Comparison of ENCODE assay signal across 16 cellular contexts in the genomic region with DNA sequence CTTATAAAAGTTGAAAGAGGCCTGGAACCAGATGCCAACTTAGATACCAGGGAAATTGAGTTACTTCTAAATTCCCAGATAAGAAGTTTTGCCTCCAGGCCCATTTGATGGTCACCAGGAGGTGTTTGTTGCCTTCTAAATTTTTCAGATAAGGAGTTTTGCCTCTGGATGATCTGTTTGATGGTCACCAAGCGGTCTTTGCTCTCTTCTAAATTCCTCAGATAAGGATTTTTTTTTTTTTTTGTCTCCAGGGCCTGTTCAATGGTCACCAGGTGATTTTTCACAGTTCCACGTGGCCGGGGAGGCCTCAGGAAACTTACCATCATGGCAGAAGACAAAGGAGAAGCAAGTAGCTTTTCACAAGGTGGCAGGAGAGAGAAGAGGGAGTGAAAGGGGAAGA.
DNase-seq lines count a peak whose midpoint lies in the region; ATAC-seq and TF ChIP-seq lines count a peak whose summit lies in the region.
"Had no signal": no experiment of that assay in that cellular context is flagged by ENCODE, and none has a peak within 500 bp of the region (broad histone marks: within the 10 kb centered on the region; RNA-seq: fewer than 3 reads in every experiment).

No MANE protein-coding gene starts in this region.

- 52% methylated on average over 3 of the region's 3 CpGs; no CpG with 5 or more reads in 1 of the 2 experiments for WGBS in endodermal cell (ENCODE audit: insufficient coverage in 1 of 2, insufficient read length in 1 of 2), 2 experiments
- no CpG with 5 or more reads among the region's 3 CpGs for WGBS in trophoblast cell (ENCODE audit: extremely low coverage, insufficient coverage, insufficient read length)

- no TSS peak for BruUV-seq in Caco-2 (replicated peaks; lab: Mats Ljungman, UMichigan)

- CTCF ChIA-PET in Caco-2 (lab: Charles Lee): no interaction called here

- H3K36me3 ChIP-seq in Caco-2 (ENCODE audit: control insufficient read depth, insufficient read depth, low read length) (no peaks in the 10 kb centered on the region), endodermal cell (ENCODE audit: control insufficient read depth, insufficient read depth, low read length) (no peaks in the 10 kb centered on the region), trophoblast cell (ENCODE audit: control insufficient read depth in 1 of 2, insufficient read depth in 2 of 2, low read length in 2 of 2) (no peaks in the 10 kb centered on the region), breast epithelium (no peaks in the 10 kb centered on the region)

- H3K36me3 Mint-ChIP-seq in Caco-2 (ENCODE audit: insufficient read depth, unreplicated experiment) (peaks cover 24% of the 10 kb centered on the region), endodermal cell (ENCODE audit: low read depth) (no peaks in the 10 kb centered on the region)
- H3K36me3 Mint-ChIP-seq: CD4-positive, alpha-beta memory T cell had no signal

- peak overlapping the region; percentile 56 for H3K4me3 Mint-ChIP-seq in Caco-2 (ENCODE audit: unreplicated experiment)
- H3K4me3 Mint-ChIP-seq in endodermal cell: no peak overlapping the region
- H3K4me3 Mint-ChIP-seq: CD4-positive, alpha-beta memory T cell; GM23338; H9 had no signal

- H2AFZ ChIP-seq in trophoblast cell (ENCODE audit: insufficient read depth, low read length, poor library complexity): no peak overlapping the region
- H2AFZ ChIP-seq: GM23338 had no signal

- H2BK12ac ChIP-seq in trophoblast cell (ENCODE audit: low read length): no peak overlapping the region

- no peak overlapping the region for H2BK120ac ChIP-seq in trophoblast cell (ENCODE audit: insufficient read depth, low read length, poor library complexity)

- H3K4ac ChIP-seq in trophoblast cell (ENCODE audit: low read depth, low read length): no peak overlapping the region

- no peak overlapping the region for H3K4me2 ChIP-seq in trophoblast cell (ENCODE audit: low read length)
- H3K4me2 ChIP-seq: GM23338 had no signal

- H4K91ac ChIP-seq in trophoblast cell (ENCODE audit: low read depth, low read length): no peak overlapping the region

- no peak overlapping the region for H3K27ac ChIP-seq in endodermal cell (ENCODE audit: low read depth, low read length)
- H3K27ac ChIP-seq in trophoblast cell (ENCODE audit: low read depth, low read length): no peak overlapping the region
- no peak overlapping the region for H3K27ac ChIP-seq in breast epithelium

- no peaks in the 10 kb centered on the region for H3K27me3 ChIP-seq in Caco-2 (replicated peaks; ENCODE audit: control insufficient read depth, insufficient read depth, low read length)
- H3K27me3 ChIP-seq in endodermal cell (ENCODE audit: control insufficient read depth, insufficient read depth, low read length, poor library complexity, severe bottlenecking): no peaks in the 10 kb centered on the region
- no peaks in the 10 kb centered on the region for H3K27me3 ChIP-seq in trophoblast cell (ENCODE audit: insufficient read depth, low read length)
- no peaks in the 10 kb centered on the region for H3K27me3 ChIP-seq in breast epithelium

- H2AK5ac ChIP-seq in trophoblast cell (ENCODE audit: low read length): no peak overlapping the region

- H4K8ac ChIP-seq in trophoblast cell (ENCODE audit: low read depth, low read length): no peak overlapping the region

- H3K4me1 ChIP-seq in Caco-2: peaks cover 29% of the 10 kb centered on the region
- H3K4me1 ChIP-seq in endodermal cell (ENCODE audit: control insufficient read depth, insufficient read depth, low read length): no peaks in the 10 kb centered on the region
- no peaks in the 10 kb centered on the region for H3K4me1 ChIP-seq in trophoblast cell (ENCODE audit: control insufficient read depth in 1 of 2, insufficient read depth in 2 of 2, low read length in 2 of 2)
- no peaks in the 10 kb centered on the region for H3K4me1 ChIP-seq in breast epithelium

- no peak overlapping the region for H2BK5ac ChIP-seq in trophoblast cell (ENCODE audit: low read depth, low read length, poor library complexity)

- H3K4me1 Mint-ChIP-seq in Caco-2 (ENCODE audit: low read depth, unreplicated experiment) (peaks cover 10% of the 10 kb centered on the region), endodermal cell (peaks cover 3% of the 10 kb centered on the region)

- H3K27me3 Mint-ChIP-seq in Caco-2 (ENCODE audit: insufficient read depth, unreplicated experiment): no peaks in the 10 kb centered on the region
- no peaks in the 10 kb centered on the region for H3K27me3 Mint-ChIP-seq in endodermal cell (ENCODE audit: insufficient read depth)

- DNase-seq in Caco-2 (peak; percentile 55 to 65), ELF-1 (ENCODE audit: low read depth, low spot score) (peak; percentile 84), endodermal cell (no peak), trophoblast cell (peak; percentile 78 to 89), breast epithelium (ENCODE audit: low spot score in 2 of 2) (no peak)
- DNase-seq: C1 segment of cervical spinal cord; CD4-positive, alpha-beta memory T cell; COR-L47; DMS 273 treated with DMSO at 0.1 percent for 48 hours; DMS79; EL; GF-D8; H9 had no signal

- no peaks in the 10 kb centered on the region for H3K79me2 ChIP-seq in trophoblast cell (ENCODE audit: control insufficient read depth, insufficient read depth, low read length, poor library complexity)

- no peak overlapping the region for H3K14ac ChIP-seq in trophoblast cell (ENCODE audit: low read length)

- H3K9ac ChIP-seq in endodermal cell (ENCODE audit: extremely low read depth, low read length, poor library complexity, severe bottlenecking) (no peak overlapping the region), trophoblast cell (ENCODE audit: low read length) (no peak overlapping the region)

- H3K27ac Mint-ChIP-seq in Caco-2 (ENCODE audit: unreplicated experiment) (peak overlapping the region; percentile 93), endodermal cell (peak overlapping the region; percentile 85)
- H3K27ac Mint-ChIP-seq: GM23338 had no signal

- no peak for ATAC-seq in HG02759 (IDR thresholded peaks at IDR 0.05; ENCODE audit: unreplicated experiment)
- ATAC-seq: GM23338, HCT116 had no signal

- H3K4me3 ChIP-seq in Caco-2 (ENCODE audit: low read depth, low read length) (no peak overlapping the region), endodermal cell (ENCODE audit: low read length) (no peak overlapping the region), trophoblast cell (ENCODE audit: low read depth, low read length) (no peak overlapping the region), breast epithelium (no peak overlapping the region)
- H3K4me3 ChIP-seq: GM23338 had no signal

- no peak for TF ChIP-seq CTCF in Caco-2 (IDR thresholded peaks at IDR 0.05; ENCODE audit: insufficient read depth in 1 of 2, low read depth in 1 of 2, low read length in 1 of 2, severe bottlenecking in 1 of 2, unreplicated experiment in 1 of 2)
- no peak for TF ChIP-seq CTCF in endodermal cell (conservative IDR thresholded peaks at IDR 0.05)
- no peak for TF ChIP-seq CTCF in breast epithelium (IDR thresholded peaks at IDR 0.05)

- POLR2A ChIA-PET in Caco-2 (lab: Charles Lee): no interaction called here

- H4K12ac ChIP-seq in trophoblast cell (ENCODE audit: low read depth, low read length): no peak overlapping the region

- H3K23ac ChIP-seq in trophoblast cell (ENCODE audit: low read length): no peak overlapping the region

- no peak overlapping the region for H3K18ac ChIP-seq in trophoblast cell (ENCODE audit: low read length)

- H3K9me3 Mint-ChIP-seq in Caco-2 (ENCODE audit: unreplicated experiment): peaks cover 15% of the 10 kb centered on the region
- peaks cover 59% of the 10 kb centered on the region for H3K9me3 Mint-ChIP-seq in endodermal cell

- intact Hi-C loops in Caco-2 (cut with micrococcal nuclease; ENCODE audit: unreplicated experiment) (loop anchor here (2.0 kb wide), 2 partner anchors 37 to 123 kb away; no protein-coding TSS in a partner anchor), breast epithelium (cut with DNase I; ENCODE audit: low total_unique reads) (no loop called here)

- no peaks in the 10 kb centered on the region for H3K79me1 ChIP-seq in trophoblast cell (ENCODE audit: low read length)

- no peak for TF ChIP-seq POLR2A in breast epithelium (IDR thresholded peaks at IDR 0.05)

- H3K9me3 ChIP-seq in Caco-2: peaks cover 18% of the 10 kb centered on the region
- no peaks in the 10 kb centered on the region for H3K9me3 ChIP-seq in endodermal cell (ENCODE audit: control insufficient read depth, low read length)
- H3K9me3 ChIP-seq in trophoblast cell (ENCODE audit: insufficient read depth, low read depth, low read length): no peaks in the 10 kb centered on the region
- peaks cover 0 to 23% of the 10 kb centered on the region in 2 donors for H3K9me3 ChIP-seq in breast epithelium

Comparison
In these comparisons a context has a peak if more than half of its experiments do, and no peak if none do; other contexts are left out.
1. DNase-seq: peak in Caco-2 (2 of 2), ELF-1 (single experiment) and trophoblast cell (2 of 2); none in endodermal cell (single experiment) and breast epithelium (0 of 2).